11 cellular contexts compared by ENCODE assay signal in the genomic region with DNA sequence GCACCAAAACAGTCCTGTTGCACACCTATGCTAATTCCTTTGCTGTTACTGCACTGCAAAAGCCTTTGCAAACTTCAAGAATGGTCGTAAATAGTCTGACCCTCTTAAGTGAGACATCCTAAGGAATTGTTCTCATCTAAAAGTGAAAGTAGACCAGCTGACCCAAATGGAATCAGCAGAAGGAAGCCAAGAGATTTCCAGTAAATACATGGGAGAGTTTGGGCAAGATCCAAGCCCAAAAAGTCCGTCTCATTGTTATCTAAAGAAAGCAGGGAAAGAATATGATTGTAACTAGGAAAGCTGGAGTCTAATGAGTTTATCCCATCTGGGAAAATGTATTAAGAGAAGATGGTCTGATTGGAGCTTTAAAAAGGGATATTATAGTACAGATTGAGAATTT. TPM values are rescaled to one million over a fixed set of nuclear protein-coding genes. Genes with fewer than 3 reads are reported as not detected.
DNase-seq lines count a peak whose midpoint lies in the region; ATAC-seq and TF ChIP-seq lines count a peak whose summit lies in the region.
"Had no signal": no experiment of that assay in that cellular context is flagged by ENCODE, and none has a peak within 500 bp of the region (broad histone marks: within the 10 kb centered on the region; RNA-seq: fewer than 3 reads in every experiment).

No MANE protein-coding gene starts in this region.

- no peak overlapping the region for H3K27ac ChIP-seq in PC-9
- H3K27ac ChIP-seq in esophagus muscularis mucosa (replicated peaks in 1 of 4): peak overlapping the region; percentile 15 to 40 (median 34)
- H3K27ac ChIP-seq in upper lobe of left lung: peak overlapping the region in 3 of 4 donors; percentile 3 to 36 (median 22)

- H3K9me3 ChIP-seq in PC-9 (ENCODE audit: insufficient read depth, low read depth): no peaks in the 10 kb centered on the region
- H3K9me3 ChIP-seq in esophagus muscularis mucosa: no peaks in the 10 kb centered on the region
- H3K9me3 ChIP-seq in upper lobe of left lung: no peaks in the 10 kb centered on the region

- BruUV-seq in PC-9 (replicated peaks; lab: Mats Ljungman, UMichigan): no TSS peak

- H3K36me3 Mint-ChIP-seq in mesothelial cell of epicardium: no peaks in the 10 kb centered on the region
- H3K36me3 Mint-ChIP-seq in stimulated activated naive B cell treated with anti-CD40 and anti-IgM and Interleukin-4, amounts not matched to agents 10 μg/mL and 1 μg/mL and 100 μg/mL, for 72 hours: no peaks in the 10 kb centered on the region

- H3K27me3 ChIP-seq in PC-9 (ENCODE audit: insufficient read depth, low read depth) (no peaks in the 10 kb centered on the region), esophagus muscularis mucosa (no peaks in the 10 kb centered on the region), upper lobe of left lung (no peaks in the 10 kb centered on the region)

- peak overlapping the region; percentile 76 for H3K27ac Mint-ChIP-seq in mesothelial cell of epicardium
- H3K27ac Mint-ChIP-seq in stimulated activated naive B cell treated with anti-CD40 and anti-IgM and Interleukin-4, amounts not matched to agents 10 μg/mL and 1 μg/mL and 100 μg/mL, for 72 hours: no peak overlapping the region

- no peaks in the 10 kb centered on the region for H4K20me1 ChIP-seq in PC-9 (ENCODE audit: insufficient read depth)

- no peak overlapping the region for H2AFZ ChIP-seq in PC-9

- CTCF ChIA-PET in PC-9 (lab: Charles Lee): no interaction called here

- DNase-seq in PC-9: no peak
- no peak for DNase-seq in esophagus muscularis mucosa (ENCODE audit: extremely low spot score)
- no peak for DNase-seq in mesothelial cell of epicardium (ENCODE audit: low spot score in 2 of 2, unreplicated experiment in 2 of 2)
- DNase-seq in upper lobe of left lung: no peak
- no peak for DNase-seq in stimulated activated naive B cell treated with anti-CD40 and anti-IgM and Interleukin-4, amounts not matched to agents 10 μg/mL and 1 μg/mL and 100 μg/mL, for 72 hours
- DNase-seq in NCI-H2107 (lab: John Stamatoyannopoulos, UW): no peak
- DNase-seq in NCI-H524 (lab: John Stamatoyannopoulos, UW): no peak
- DNase-seq: activated CD4-positive, alpha-beta T cell treated with anti-CD3 and anti-CD28 coated beads, Interleukin-2, amount 50 U/mL, for 1 hour; activated gamma-delta T cell treated with Interleukin-2 at 50 U/mL for 16 hours; nucleus accumbens; T-helper 1 cell had no signal

- no peak for TF ChIP-seq POLR2A in esophagus muscularis mucosa (IDR thresholded peaks at IDR 0.05; ENCODE audit: low read depth)
- no peak for TF ChIP-seq POLR2A in upper lobe of left lung (IDR thresholded peaks at IDR 0.05)

- H3K36me3 ChIP-seq in PC-9 (ENCODE audit: low read depth): no peaks in the 10 kb centered on the region
- no peaks in the 10 kb centered on the region for H3K36me3 ChIP-seq in esophagus muscularis mucosa
- no peaks in the 10 kb centered on the region for H3K36me3 ChIP-seq in upper lobe of left lung

- no peak overlapping the region for H3K4me3 Mint-ChIP-seq in mesothelial cell of epicardium
- no peak overlapping the region for H3K4me3 Mint-ChIP-seq in stimulated activated naive B cell treated with anti-CD40 and anti-IgM and Interleukin-4, amounts not matched to agents 10 μg/mL and 1 μg/mL and 100 μg/mL, for 72 hours

- no peak for TF ChIP-seq EP300 in esophagus muscularis mucosa (IDR thresholded peaks at IDR 0.05)
- TF ChIP-seq EP300 in upper lobe of left lung (IDR thresholded peaks at IDR 0.05): no peak

- ATAC-seq in upper lobe of left lung (ENCODE audit: low FRiP score in 2 of 2): peak in 1 of 2 donors; percentile 47
- no peak for ATAC-seq in stimulated activated naive B cell treated with anti-CD40 and anti-IgM and Interleukin-4, amounts not matched to agents 10 μg/mL and 1 μg/mL and 100 μg/mL, for 72 hours (replicated peaks)

- 10% methylated on average over 2 of the region's 2 CpGs for WGBS in esophagus muscularis mucosa
- 37 to 38% methylated on average over 2 of the region's 2 CpGs for WGBS in upper lobe of left lung, 2 donors

- H3K9me2 ChIP-seq in PC-9 (ENCODE audit: insufficient read depth): no peaks in the 10 kb centered on the region

- H3K4me2 ChIP-seq in PC-9: peak overlapping the region; percentile 10; the same call in 1 of the 2 replicates

- H3K79me2 ChIP-seq in PC-9 (ENCODE audit: low read depth): no peaks in the 10 kb centered on the region

- peaks cover 4% of the 10 kb centered on the region; the same call in 1 of the 2 replicates for H3K4me1 ChIP-seq in PC-9 (replicated peaks; ENCODE audit: insufficient read depth)
- H3K4me1 ChIP-seq in esophagus muscularis mucosa: peaks cover 7 to 21% (median 18%) of the 10 kb centered on the region in 4 donors
- peaks cover 0 to 7% (median 5%) of the 10 kb centered on the region in 4 donors for H3K4me1 ChIP-seq in upper lobe of left lung

- H3K4me3 ChIP-seq in PC-9 (no peak overlapping the region), esophagus muscularis mucosa (peak overlapping the region; percentile 3 to 28 (median 26)), upper lobe of left lung (peak overlapping the region in 1 of 4 donors; percentile 17)

- intact Hi-C loops in PC-9 (cut with micrococcal nuclease; ENCODE audit: unreplicated experiment): no loop called here
- intact Hi-C loops in esophagus muscularis mucosa (cut with DNase I): no loop called here

- no peaks in the 10 kb centered on the region for H3F3A ChIP-seq in PC-9 (ENCODE audit: insufficient read depth, low read depth)

- POLR2A ChIA-PET in PC-9 (lab: Charles Lee; ENCODE audit: unreplicated experiment): no interaction called here

- TF ChIP-seq CTCF in PC-9 (conservative IDR thresholded peaks at IDR 0.05) (no peak), esophagus muscularis mucosa (IDR thresholded peaks at IDR 0.05) (no peak), mesothelial cell of epicardium (IDR thresholded peaks at IDR 0.05; ENCODE audit: unreplicated experiment) (no peak), upper lobe of left lung (IDR thresholded peaks at IDR 0.05) (no peak)

- no peaks in the 10 kb centered on the region for H3K9me3 Mint-ChIP-seq in mesothelial cell of epicardium
- H3K9me3 Mint-ChIP-seq in stimulated activated naive B cell treated with anti-CD40 and anti-IgM and Interleukin-4, amounts not matched to agents 10 μg/mL and 1 μg/mL and 100 μg/mL, for 72 hours: no peaks in the 10 kb centered on the region

- peaks cover 22% of the 10 kb centered on the region for H3K4me1 Mint-ChIP-seq in mesothelial cell of epicardium
- H3K4me1 Mint-ChIP-seq in stimulated activated naive B cell treated with anti-CD40 and anti-IgM and Interleukin-4, amounts not matched to agents 10 μg/mL and 1 μg/mL and 100 μg/mL, for 72 hours: peaks cover 13 to 22% of the 10 kb centered on the region in 2 donors

- no peaks in the 10 kb centered on the region for H3K27me3 Mint-ChIP-seq in mesothelial cell of epicardium (ENCODE audit: low read depth)
- peaks cover 0 to 3% of the 10 kb centered on the region in 2 donors for H3K27me3 Mint-ChIP-seq in stimulated activated naive B cell treated with anti-CD40 and anti-IgM and Interleukin-4, amounts not matched to agents 10 μg/mL and 1 μg/mL and 100 μg/mL, for 72 hours

RNA-seq across cellular contexts. Expression of gene HIVEP1, which starts 43.0 kb away (rescaled TPM):
- total RNA-seq in PC-9 (2021) (24.2 and 32.6 TPM in 2 replicates), esophagus muscularis mucosa (10 to 100 TPM; 16.2 to 28.3 (median 25.1) TPM), mesothelial cell of epicardium (63.4 to 69.4 TPM (median 64.0 TPM) in 3 replicates), upper lobe of left lung (10 to 100 TPM; 22.9 to 48.5 (median 30.4) TPM)
